8 cellular contexts compared by ENCODE assay signal in genomic region chr2:96867756-96868554, GRCh38. TPM values are rescaled to one million over a fixed set of nuclear protein-coding genes. Genes with fewer than 3 reads are reported as not detected.
DNase-seq lines count a peak whose midpoint lies in the region; ATAC-seq and TF ChIP-seq lines count a peak whose summit lies in the region.

No MANE protein-coding gene starts in this region.

- H3K9me3 Mint-ChIP-seq in CD4-positive, alpha-beta T cell, result no peaks in the 10 kb centered on the region
- no peaks in the 10 kb centered on the region for H3K9me3 Mint-ChIP-seq in activated CD8-positive, alpha-beta T cell treated with anti-CD3 and anti-CD28 coated beads for 36 hours

- peak overlapping the region; percentile 95 for H3K4me2 ChIP-seq in HCT116 (ENCODE audit: low read length)

- H4K20me1 ChIP-seq in HCT116 (ENCODE audit: insufficient read depth), result no peaks in the 10 kb centered on the region

- peak overlapping the region; percentile 66 to 82 for H3K4me3 ChIP-seq in HCT116 (replicated peaks in 1 of 2; ENCODE audit: low read depth in 1 of 2, low read length in 2 of 2)
- peak overlapping the region; percentile 88 to 90 for H3K4me3 ChIP-seq in foreskin fibroblast (ENCODE audit: low read depth in 1 of 2, low read length in 2 of 2)

- no peak for TF ChIP-seq RAD21 in HCT116 (IDR thresholded peaks at IDR 0.05; ENCODE audit: low read depth)

- H3K27ac Mint-ChIP-seq in CD4-positive, alpha-beta T cell, result peak overlapping the region; percentile 85
- peak overlapping the region; percentile 82 for H3K27ac Mint-ChIP-seq in activated CD8-positive, alpha-beta T cell treated with anti-CD3 and anti-CD28 coated beads for 36 hours

- peak overlapping the region; percentile 92 for H3K9ac ChIP-seq in HCT116 (ENCODE audit: low read length)

- H2AFZ ChIP-seq in HCT116 (ENCODE audit: low read depth, low read length, poor library complexity, severe bottlenecking), result no peak overlapping the region

- peak overlapping the region; percentile 69 for H3K27ac ChIP-seq in CD4-positive, alpha-beta T cell (ENCODE audit: low read depth, low read length)
- peak overlapping the region; percentile 93 for H3K27ac ChIP-seq in HCT116 (ENCODE audit: low read depth, low read length)

- CTCF ChIA-PET in CD4-positive, alpha-beta T cell (lab: Charles Lee), result interaction anchor here (0.6 to 3.9 kb wide), 7 partner anchors 10 to 233 kb away, joined by 3 to 47 read pairs (median 5); partner anchors contain the start of gene ANKRD39
- CTCF ChIA-PET in HCT116 (lab: Charles Lee), result interaction anchor here (1.0 to 1.9 kb wide), 4 partner anchors 10 to 308 kb away, joined by 3 to 17 read pairs (median 6); partner anchors contain the start of gene ANKRD39
- CTCF ChIA-PET in activated CD8-positive, alpha-beta T cell treated with anti-CD3 and anti-CD28 coated beads for 36 hours (lab: Charles Lee), result interaction anchor here (0.9 to 7.1 kb wide), 10 partner anchors 8 to 245 kb away, joined by 3 to 61 read pairs (median 5); partner anchors contain the start of genes ANKRD36 and ANKRD39

- TF ChIP-seq POLR2A in HCT116 (IDR thresholded peaks at IDR 0.05; ENCODE audit: borderline replicate concordance, extremely low read depth, insufficient read depth, insufficient read length), result no peak

- H3K36me3 ChIP-seq in HCT116 (ENCODE audit: control insufficient read depth in 1 of 2, insufficient read depth in 2 of 2, low read length in 2 of 2), result peaks cover 15 to 16% of the 10 kb centered on the region in 2 experiments

- H3K4me3 Mint-ChIP-seq in CD4-positive, alpha-beta T cell, result peak overlapping the region; percentile 92
- H3K4me3 Mint-ChIP-seq in activated CD8-positive, alpha-beta T cell treated with anti-CD3 and anti-CD28 coated beads for 36 hours, result peak overlapping the region; percentile 78

- no peaks in the 10 kb centered on the region for H3K9me2 ChIP-seq in HCT116 (ENCODE audit: insufficient read depth)

- no peaks in the 10 kb centered on the region for H3K27me3 ChIP-seq in CD4-positive, alpha-beta T cell (ENCODE audit: control insufficient read depth, insufficient read depth, low read length)
- no peaks in the 10 kb centered on the region for H3K27me3 ChIP-seq in HCT116 (ENCODE audit: insufficient read depth, low read length)

- peak; percentile 1 for ATAC-seq in CD4-positive, alpha-beta T cell (ENCODE audit: poor library complexity)
- ATAC-seq in HCT116 (peak; percentile 2; the same call in 1 of the 2 replicates), sciatic nerve (no peak)
- peak; percentile 8 for ATAC-seq in activated CD8-positive, alpha-beta T cell treated with anti-CD3 and anti-CD28 coated beads for 36 hours

- peaks cover 51% of the 10 kb centered on the region for H3K36me3 Mint-ChIP-seq in CD4-positive, alpha-beta T cell (ENCODE audit: low read depth)
- peaks cover 10% of the 10 kb centered on the region for H3K36me3 Mint-ChIP-seq in activated CD8-positive, alpha-beta T cell treated with anti-CD3 and anti-CD28 coated beads for 36 hours (ENCODE audit: low read depth)

- peaks cover 49% of the 10 kb centered on the region for H3K4me1 Mint-ChIP-seq in CD4-positive, alpha-beta T cell (ENCODE audit: low read depth)
- H3K4me1 Mint-ChIP-seq in activated CD8-positive, alpha-beta T cell treated with anti-CD3 and anti-CD28 coated beads for 36 hours (ENCODE audit: low read depth), result peaks cover 30% of the 10 kb centered on the region

- DNase-seq in CD4-positive, alpha-beta T cell, result peak in 1 of 10 experiments; percentile 18
- no peak for DNase-seq in HCT116 (ENCODE audit: low read depth, low spot score)
- no peak for DNase-seq in activated CD8-positive, alpha-beta T cell treated with anti-CD3 and anti-CD28 coated beads for 36 hours
- peak in 1 of 2 donors; percentile 53 for DNase-seq in foreskin fibroblast
- DNase-seq in sciatic nerve (ENCODE audit: low spot score), result peak; percentile 65
- DNase-seq in amniotic stem cell (lab: John Stamatoyannopoulos, UW), result no peak
- no peak for DNase-seq in HCEC 1CT
- DNase-seq in NCI-H526 treated with DMSO at 0.1 percent for 48 hours (lab: John Stamatoyannopoulos, UW), result no peak

- intact Hi-C loops in CD4-positive, alpha-beta T cell (cut with DNase I, micrococcal nuclease), result loop anchor here in 1 of 2 experiments (2.0 kb wide), 1 partner anchor 81 kb away; no protein-coding TSS in a partner anchor
- intact Hi-C loops in HCT116 (cut with micrococcal nuclease) (loop anchor here (2.0 kb wide), 1 partner anchor 51 kb away; the partner anchor contains the start of gene CNNM3), sciatic nerve (cut with DNase I) (loop anchor here (5.0 to 10.0 kb wide), 2 partner anchors 53 to 84 kb away; partner anchors contain the start of gene CNNM3)
- intact Hi-C loops in activated CD8-positive, alpha-beta T cell treated with anti-CD3 and anti-CD28 coated beads for 36 hours (cut with micrococcal nuclease), result no loop called here

- peaks cover 15 to 29% of the 10 kb centered on the region in 2 experiments for H3K4me1 ChIP-seq in HCT116 (ENCODE audit: control insufficient read depth in 1 of 2, insufficient read depth in 2 of 2, low read length in 2 of 2)

- H3K9me3 ChIP-seq in CD4-positive, alpha-beta T cell (ENCODE audit: control insufficient read depth, low read length), result no peaks in the 10 kb centered on the region
- H3K9me3 ChIP-seq in HCT116 (ENCODE audit: control insufficient read depth in 1 of 2, insufficient read depth in 1 of 2, low read depth in 1 of 2, low read length in 2 of 2), result no peaks in the 10 kb centered on the region

- no peaks in the 10 kb centered on the region for H3K27me3 Mint-ChIP-seq in CD4-positive, alpha-beta T cell
- H3K27me3 Mint-ChIP-seq in activated CD8-positive, alpha-beta T cell treated with anti-CD3 and anti-CD28 coated beads for 36 hours, result peaks cover 3% of the 10 kb centered on the region

- TSS peak; percentile 53 for BruUV-seq in HCT116 (replicated peaks; lab: Mats Ljungman, UMichigan)

- POLR2A ChIA-PET in CD4-positive, alpha-beta T cell (lab: Charles Lee), result interaction anchor here (0.8 to 3.4 kb wide), 15 partner anchors 8 to 245 kb away, joined by 3 to 44 read pairs (median 6); partner anchors contain the start of genes ANKRD36 and ANKRD39
- POLR2A ChIA-PET in HCT116 (lab: Charles Lee), result interaction anchor here (1.0 to 2.3 kb wide), 2 partner anchors 10 to 71 kb away, joined by 4 to 20 read pairs; partner anchors contain the start of gene ANKRD39
- POLR2A ChIA-PET in activated CD8-positive, alpha-beta T cell treated with anti-CD3 and anti-CD28 coated beads for 36 hours (lab: Charles Lee), result interaction anchor here (0.5 to 3.6 kb wide), 8 partner anchors 10 to 1684 kb away, joined by 3 to 30 read pairs (median 3); partner anchors contain the start of gene ANKRD39

- RAD21 ChIA-PET in HCT116 (lab: Charles Lee; ENCODE audit: low non-redundant PET in 1 of 2, low total read pairs in 2 of 2, uncharacterized antibody in 2 of 2, unreplicated experiment in 2 of 2), result interaction anchor here in 1 of 2 experiments (0.7 to 1.2 kb wide), 2 partner anchors 9 to 83 kb away, joined by 6 to 8 read pairs; partner anchors contain the start of gene ANKRD39

- no peak for TF ChIP-seq CTCF in CD4-positive, alpha-beta T cell (IDR thresholded peaks at IDR 0.05)
- TF ChIP-seq CTCF in HCT116 (IDR thresholded peaks at IDR 0.05 in 2 of 3, conservative IDR thresholded peaks at IDR 0.05 in 1 of 3; ENCODE audit: borderline replicate concordance in 1 of 3, insufficient read depth in 1 of 3, low read depth in 2 of 3, low read length in 2 of 3) (no peak), foreskin fibroblast (IDR thresholded peaks at IDR 0.05; ENCODE audit: low read depth, low read length) (no peak)
- no peak for TF ChIP-seq CTCF in activated CD8-positive, alpha-beta T cell treated with anti-CD3 and anti-CD28 coated beads for 36 hours (IDR thresholded peaks at IDR 0.05)

- H3K79me2 ChIP-seq in HCT116 (ENCODE audit: insufficient read depth, low read length), result peaks cover 25% of the 10 kb centered on the region; the same call in 1 of the 2 replicates

TF ChIP-seq in HCT116, 20 proteins besides CTCF, POLR2A, EP300 and RAD21:
- TF ChIP-seq ZNF274 (IDR thresholded peaks at IDR 0.05; ENCODE audit: low read depth, low read length) (no peak), ELF1 (IDR thresholded peaks at IDR 0.05; ENCODE audit: borderline replicate concordance, low read depth) (no peak), ATF3 (IDR thresholded peaks at IDR 0.05) (no peak), YY1 (IDR thresholded peaks at IDR 0.05; ENCODE audit: extremely low read depth, insufficient replicate concordance, low read depth, low read length) (no peak), SIN3A (IDR thresholded peaks at IDR 0.05; ENCODE audit: low read depth) (no peak), EZH2 (IDR thresholded peaks at IDR 0.05) (no peak), FOSL1 (IDR thresholded peaks at IDR 0.05; ENCODE audit: low read depth) (no peak)

RNA-seq across cellular contexts. Expression of gene SEMA4C, which starts 1.9 kb away (rescaled TPM):
- total RNA-seq in CD4-positive, alpha-beta T cell, result 10 to 100 TPM; 55.8 to 56.8 TPM
- 25.4 TPM for total RNA-seq in HCT116 (2021; ENCODE audit: unreplicated experiment)
- 24.7 and 27.8 TPM in 2 replicates for polyA plus RNA-seq in HCT116 (2012)
- 10 to 100 TPM; 10.4 to 12.4 TPM for total RNA-seq in activated CD8-positive, alpha-beta T cell treated with anti-CD3 and anti-CD28 coated beads for 36 hours
- total RNA-seq in sciatic nerve, result 136 TPM

RNA-seq across cellular contexts. Expression of gene ANKRD39, which starts 10.1 kb away (rescaled TPM):
- total RNA-seq in CD4-positive, alpha-beta T cell, result 10 to 100 TPM; 17.2 to 18.3 TPM
- 24.2 TPM for total RNA-seq in HCT116 (2021; ENCODE audit: unreplicated experiment)
- 29.8 and 31.9 TPM in 2 replicates for polyA plus RNA-seq in HCT116 (2012)
- 10 to 100 TPM; 22.6 TPM for total RNA-seq in activated CD8-positive, alpha-beta T cell treated with anti-CD3 and anti-CD28 coated beads for 36 hours
- total RNA-seq in sciatic nerve, result 15.9 TPM

RNA-seq across cellular contexts. Expression of gene ANKRD23, which starts 24.1 kb away (rescaled TPM):
- 10 to 100 TPM in 1 of 2 experiments, 1 to 10 TPM in 1; 6.2 to 10.4 TPM for total RNA-seq in CD4-positive, alpha-beta T cell
- total RNA-seq in HCT116 (2021; ENCODE audit: unreplicated experiment) (1.4 TPM), sciatic nerve (8.3 TPM)
- polyA plus RNA-seq in HCT116 (2012), result 1.2 and 1.5 TPM in 2 replicates
- 1 to 10 TPM; 5.3 to 5.7 TPM for total RNA-seq in activated CD8-positive, alpha-beta T cell treated with anti-CD3 and anti-CD28 coated beads for 36 hours

RNA-seq across cellular contexts. Expression of gene CNNM3, which starts 51.9 kb away (rescaled TPM):
- 10 to 100 TPM; 48.7 to 53.5 TPM for total RNA-seq in CD4-positive, alpha-beta T cell
- total RNA-seq in HCT116 (2021; ENCODE audit: unreplicated experiment) (31.1 TPM), sciatic nerve (26.4 TPM)
- 14.5 and 19.4 TPM in 2 replicates for polyA plus RNA-seq in HCT116 (2012)
- total RNA-seq in activated CD8-positive, alpha-beta T cell treated with anti-CD3 and anti-CD28 coated beads for 36 hours, result 10 to 100 TPM; 15.8 to 19.3 TPM
